Comparison of ENCODE assay signal across 12 cellular contexts in genomic region chr1:158688343-158688742, GRCh38. TPM values are rescaled to one million over a fixed set of nuclear protein-coding genes. Genes with fewer than 3 reads are reported as not detected.
"Had no signal": no experiment of that assay in that cellular context is flagged by ENCODE, and none has a peak within 500 bp of the region (broad histone marks: within the 10 kb centered on the region; RNA-seq: fewer than 3 reads in every experiment).

No MANE protein-coding gene starts in this region.

RNA-seq across cellular contexts. Expression of gene SPTA1, which starts 1.8 kb away (rescaled TPM):
- total RNA-seq: PC-3, PC-9, Peyer's patch, Right ventricle myocardium superior, RPMI7951, SJCRH30, SJSA1, SK-MEL-5 had no signal
- polyA plus RNA-seq: SK-N-SH had no signal

RNA-seq across cellular contexts. Expression of gene OR6K2, which starts 12.1 kb away (rescaled TPM):
- total RNA-seq: OCI-LY7, PC-3, PC-9, Peyer's patch, Right ventricle myocardium inferior, Right ventricle myocardium superior, RPMI7951, SJCRH30, SJSA1, SK-MEL-5, T-cell had no signal
- polyA plus RNA-seq: SK-N-SH had no signal

RNA-seq across cellular contexts. Expression of gene OR6K3, which starts 32.2 kb away (rescaled TPM):
- total RNA-seq: OCI-LY7, PC-3, PC-9, Peyer's patch, Right ventricle myocardium inferior, Right ventricle myocardium superior, RPMI7951, SJCRH30, SJSA1, SK-MEL-5, T-cell had no signal
- polyA plus RNA-seq: SK-N-SH had no signal
